21 cellular contexts compared by ENCODE assay signal in genomic region chr14:71579331-71579730, GRCh38.
A peak's percentile ranks its signal among the peaks of the same experiment; 100 is the strongest.
DNase-seq lines count a peak whose midpoint lies in the region; ATAC-seq, FAIRE-seq and TF ChIP-seq lines count a peak whose summit lies in the region.
"Had no signal": no experiment of that assay in that cellular context is flagged by ENCODE, and none has a peak within 500 bp of the region (broad histone marks: within the 10 kb centered on the region; RNA-seq: fewer than 3 reads in every experiment).

No MANE protein-coding gene starts in this region.

- peak overlapping the region; percentile 76 for H3K4ac ChIP-seq in IMR-90 (ENCODE audit: low read depth, low read length)

- TF ChIP-seq POLR2A in IMR-90 (IDR thresholded peaks at IDR 0.05; ENCODE audit: low read depth, low read length) (no peak), K562 (conservative IDR thresholded peaks at IDR 0.05) (no peak)

- 0 out of 2 replicates have a peak, but pooled peaks cover 3% of the 10 kb centered on the region for H3F3A ChIP-seq in DOHH2 (ENCODE audit: control insufficient read depth, insufficient read depth)

- no peaks in the 10 kb centered on the region for H3K27me3 Mint-ChIP-seq in osteocyte (ENCODE audit: unreplicated experiment)
- H3K27me3 Mint-ChIP-seq: CD4-positive, CD25-positive, alpha-beta regulatory T cell; T-helper 17 cell had no signal

- ATAC-seq in IMR-90 (ENCODE audit: low read depth) (no peak), K562 (peak; percentile 37; the same call in 1 of the 3 replicates), left cardiac atrium (no peak)
- ATAC-seq: A549, T-helper 17 cell had no signal

- no peaks in the 10 kb centered on the region for H3K9me2 ChIP-seq in DOHH2 (replicated peaks; ENCODE audit: control insufficient read depth, low read length)

- POLR2A ChIA-PET in IMR-90 (lab: Charles Lee; ENCODE audit: unreplicated experiment) (no interaction called here), K562 (lab: Yijun Ruan, JAX) (interaction anchor here (0.6 kb wide), 1 partner anchor 10 kb away, joined by 3 read pairs; no protein-coding TSS in a partner anchor), RWPE1 (lab: Yijun Ruan, JAX; ENCODE audit: low non-redundant PET) (no interaction called here)

- no peaks in the 10 kb centered on the region for H3K27me3 ChIP-seq in DOHH2 (ENCODE audit: control insufficient read depth, low read length)
- no peaks in the 10 kb centered on the region for H3K27me3 ChIP-seq in IMR-90 (ENCODE audit: control insufficient read depth, insufficient read depth, low read length)
- no peaks in the 10 kb centered on the region for H3K27me3 ChIP-seq in K562 (ENCODE audit: control insufficient read depth in 2 of 2, insufficient read depth in 2 of 2, low read length in 2 of 2)
- H3K27me3 ChIP-seq: Peyer's patch, SJCRH30 had no signal

- CTCF ChIA-PET in IMR-90 (lab: Yijun Ruan, JAX), result no interaction called here
- CTCF ChIA-PET in K562 (lab: Yijun Ruan, JAX; ENCODE audit: low intra/inter-chr PET ratio), result no interaction called here
- CTCF ChIA-PET in RWPE1 (lab: Yijun Ruan, JAX), result interaction anchor here (0.5 to 0.7 kb wide), 3 partner anchors 36 to 257 kb away, joined by 3 to 4 read pairs (median 3); no protein-coding TSS in a partner anchor

- H2BK120ac ChIP-seq in IMR-90 (ENCODE audit: low read depth, low read length), result peak overlapping the region; percentile 68

- H3K9me3 ChIP-seq in DOHH2 (ENCODE audit: control insufficient read depth, insufficient read depth, low read length) (no peaks in the 10 kb centered on the region), IMR-90 (ENCODE audit: control insufficient read depth, insufficient read depth, low read length) (no peaks in the 10 kb centered on the region), K562 (replicated peaks; ENCODE audit: control insufficient read depth, insufficient read depth, low read depth, low read length) (no peaks in the 10 kb centered on the region)
- H3K9me3 ChIP-seq: A549, Peyer's patch, SJCRH30 had no signal

- H3K18ac ChIP-seq in IMR-90 (ENCODE audit: low read depth, low read length), result peak overlapping the region; percentile 57; the same call in 1 of the 2 replicates

- peak; percentile 35 for FAIRE-seq in K562 (lab: Jason Lieb, UNC)
- FAIRE-seq: A549, GM12892, GM18507, H1 had no signal

- H3K4me3 ChIP-seq in DOHH2 (ENCODE audit: low read length) (peak overlapping the region; percentile 32; the same call in 1 of the 2 replicates), IMR-90 (ENCODE audit: insufficient read depth, low read depth, low read length) (no peak overlapping the region), K562 (no peak overlapping the region)
- H3K4me3 ChIP-seq: A549, Peyer's patch, SJCRH30 had no signal

- H4K20me1 ChIP-seq in DOHH2 (ENCODE audit: control insufficient read depth, insufficient read depth, low read depth, low read length) (no peaks in the 10 kb centered on the region), IMR-90 (ENCODE audit: insufficient read depth, low read length) (no peaks in the 10 kb centered on the region), K562 (replicated peaks; ENCODE audit: control insufficient read depth, insufficient read depth, low read length) (no peaks in the 10 kb centered on the region)

- H3K4me1 ChIP-seq in DOHH2 (ENCODE audit: control insufficient read depth, low read length) (peaks cover 69% of the 10 kb centered on the region), IMR-90 (ENCODE audit: control insufficient read depth, insufficient read depth, low read length) (peaks cover 15% of the 10 kb centered on the region), K562 (replicated peaks in 1 of 2; ENCODE audit: control insufficient read depth in 2 of 2, insufficient read depth in 2 of 2, low read length in 2 of 2) (no peaks in the 10 kb centered on the region; a peak in 1 of 5 replicates)
- H3K4me1 ChIP-seq: Peyer's patch had no signal

- H3K23ac ChIP-seq in IMR-90 (ENCODE audit: low read depth, low read length), result peak overlapping the region; percentile 72

- peaks cover 26 to 49% of the 10 kb centered on the region in 2 experiments for H3K79me1 ChIP-seq in IMR-90 (ENCODE audit: low read depth in 1 of 2, low read length in 2 of 2)

- H2AFZ ChIP-seq in IMR-90 (replicated peaks; ENCODE audit: low read length, poor library complexity) (peak overlapping the region; percentile 59), K562 (ENCODE audit: low read depth, low read length) (no peak overlapping the region)

- peak overlapping the region; percentile 61; the same call in 1 of the 2 replicates for H2BK20ac ChIP-seq in IMR-90 (ENCODE audit: low read depth, low read length)

- TF ChIP-seq CTCF in DOHH2 (IDR thresholded peaks at IDR 0.05; ENCODE audit: low read depth, low read length, poor library complexity, severe bottlenecking) (no peak), IMR-90 (conservative IDR thresholded peaks at IDR 0.05; ENCODE audit: low read depth, low read length) (no peak), K562 (IDR thresholded peaks at IDR 0.05 in 2 of 3, conservative IDR thresholded peaks at IDR 0.05 in 1 of 3; ENCODE audit: insufficient read depth in 2 of 3, low read depth in 1 of 3, low read length in 3 of 3) (no peak), osteocyte (IDR thresholded peaks at IDR 0.05) (no peak), RWPE1 (conservative IDR thresholded peaks at IDR 0.05; ENCODE audit: low read depth) (no peak)

- in situ Hi-C loops in IMR-90 (cut with MboI; ENCODE audit: low sequenced_read_pairs) (no loop called here), K562 (cut with MboI) (no loop called here)

- H3K4me3 Mint-ChIP-seq in osteocyte (ENCODE audit: unreplicated experiment), result no peak overlapping the region
- H3K4me3 Mint-ChIP-seq: CD4-positive, CD25-positive, alpha-beta regulatory T cell; T-helper 17 cell had no signal

- WGBS in IMR-90 (ENCODE audit: extremely low coverage in 2 of 2, insufficient read length in 1 of 2), 2 experiments, result 57% methylated on average over 1 of the region's 3 CpGs; no CpG with 5 or more reads in 1 of the 2 experiments
- WGBS in K562 (ENCODE audit: insufficient coverage, low coverage, missing lambda C conversion rate), result 27% methylated on average over 3 of the region's 3 CpGs

- H3K4me1 Mint-ChIP-seq in osteocyte (ENCODE audit: unreplicated experiment), result peaks cover 38% of the 10 kb centered on the region

- no peak overlapping the region for H3K9ac ChIP-seq in IMR-90 (ENCODE audit: low read depth, low read length)
- no peak overlapping the region for H3K9ac ChIP-seq in K562 (ENCODE audit: insufficient read depth in 1 of 2, low read depth in 2 of 2, low read length in 2 of 2)

- peak overlapping the region; percentile 60 for H2BK5ac ChIP-seq in IMR-90 (ENCODE audit: low read depth, low read length, poor library complexity, severe bottlenecking)

- no TSS peak for BruUV-seq in IMR-90 (replicated peaks; lab: Mats Ljungman, UMichigan)
- no TSS peak for BruUV-seq in K562 (replicated peaks; lab: Mats Ljungman, UMichigan)

- peak overlapping the region; percentile 94; the same call in 1 of the 2 replicates for H3K14ac ChIP-seq in IMR-90 (replicated peaks; ENCODE audit: low read depth, low read length)

- peak overlapping the region; percentile 51; the same call in 1 of the 2 replicates for H4K91ac ChIP-seq in IMR-90 (ENCODE audit: insufficient read depth, low read depth, low read length)

- peak overlapping the region; percentile 45 for H3K27ac ChIP-seq in DOHH2 (ENCODE audit: low read depth, low read length)
- H3K27ac ChIP-seq in IMR-90 (ENCODE audit: insufficient read depth, low read length), result no peak overlapping the region
- H3K27ac ChIP-seq in K562 (ENCODE audit: extremely low read depth, low read depth, low read length), result no peak overlapping the region
- H3K27ac ChIP-seq in RWPE1, result no peak overlapping the region
- H3K27ac ChIP-seq: A549, Peyer's patch, SJCRH30 had no signal

- no peaks in the 10 kb centered on the region for H3K36me3 Mint-ChIP-seq in osteocyte (ENCODE audit: unreplicated experiment)

- no peaks in the 10 kb centered on the region for H3K9me3 Mint-ChIP-seq in osteocyte (ENCODE audit: unreplicated experiment)
- H3K9me3 Mint-ChIP-seq: CD4-positive, CD25-positive, alpha-beta regulatory T cell had no signal

- intact Hi-C loops in IMR-90 (cut with micrococcal nuclease) (no loop called here), K562 (cut with micrococcal nuclease) (no loop called here), left cardiac atrium (cut with DNase I) (no loop called here)

- H3K27ac Mint-ChIP-seq in osteocyte (ENCODE audit: unreplicated experiment), result peak overlapping the region; percentile 32
- H3K27ac Mint-ChIP-seq: CD4-positive, CD25-positive, alpha-beta regulatory T cell; T-helper 17 cell had no signal

- dilution Hi-C loops in IMR-90 (cut with HindIII; ENCODE audit: low sequenced_read_pairs, unreplicated experiment), result no loop called here

- H4K5ac ChIP-seq in IMR-90 (ENCODE audit: low read depth, low read length), result no peak overlapping the region; the same call in 1 of the 2 replicates

- no peak for TF ChIP-seq RAD21 in IMR-90 (IDR thresholded peaks at IDR 0.05; ENCODE audit: low read length)
- no peak for TF ChIP-seq RAD21 in K562 (CRISPR knock-in tag; conservative IDR thresholded peaks at IDR 0.05 in 1 of 2, IDR thresholded peaks at IDR 0.05 in 1 of 2)

- H2AK9ac ChIP-seq in IMR-90 (replicated peaks; ENCODE audit: low read depth, low read length, poor library complexity), result no peak overlapping the region

- no peaks in the 10 kb centered on the region for H3K79me2 ChIP-seq in DOHH2 (ENCODE audit: control insufficient read depth, low read length)
- H3K79me2 ChIP-seq in K562 (ENCODE audit: control insufficient read depth, insufficient read depth, low read length), result no peaks in the 10 kb centered on the region

- peak overlapping the region; percentile 48 for H3K4me2 ChIP-seq in DOHH2 (ENCODE audit: low read length)
- no peak overlapping the region for H3K4me2 ChIP-seq in IMR-90 (ENCODE audit: low read depth, low read length)
- H3K4me2 ChIP-seq in K562 (ENCODE audit: insufficient read depth, low read length), result no peak overlapping the region
- H3K4me2 ChIP-seq: A549 had no signal

- H3K56ac ChIP-seq in IMR-90 (ENCODE audit: extremely low read depth, insufficient read depth, low read length), result no peak overlapping the region

- peak overlapping the region in 1 of 2 experiments; percentile 82; a peak in 2 of 4 replicates for H4K8ac ChIP-seq in IMR-90 (ENCODE audit: low read depth in 2 of 2, low read length in 2 of 2)

- H3K9me1 ChIP-seq in IMR-90 (ENCODE audit: insufficient read depth, low read length) (peaks cover 14% of the 10 kb centered on the region), K562 (ENCODE audit: control insufficient read depth, insufficient read depth, low read length) (no peaks in the 10 kb centered on the region)

- 0 out of 3 replicates have a peak overlapping the region, but pooled peaks have one; percentile 50 for H2BK15ac ChIP-seq in IMR-90 (ENCODE audit: low read depth, low read length)

- DNase-seq in IMR-90, result no peak
- peak in 2 of 4 experiments; percentile 8 to 21 for DNase-seq in K562 (ENCODE audit: extremely low read depth in 1 of 4, low spot score in 3 of 4)
- DNase-seq in osteocyte (ENCODE audit: extremely low spot score, unreplicated experiment), result no peak
- no peak for DNase-seq in RWPE1 (ENCODE audit: low spot score)
- no peak for DNase-seq in left cardiac atrium
- DNase-seq in globus pallidus (ENCODE audit: low spot score), result no peak
- DNase-seq: CD4-positive, CD25-positive, alpha-beta regulatory T cell; DMS79; Kasumi-1; NCI-H1092; NCI-H1436; NCI-H1930; NK-92 treated with Interleukin-12 subunit alpha and Interleukin-12 subunit beta, amount 100 ng/mL, for 24 hours; Peyer's patch; SJCRH30; T-helper 17 cell had no signal

- H3K36me3 ChIP-seq in DOHH2 (ENCODE audit: control insufficient read depth, low read length), result no peaks in the 10 kb centered on the region
- H3K36me3 ChIP-seq in IMR-90 (ENCODE audit: control insufficient read depth, insufficient read depth, low read length), result no peaks in the 10 kb centered on the region
- H3K36me3 ChIP-seq in K562 (ENCODE audit: control insufficient read depth, insufficient read depth, low read length), result no peaks in the 10 kb centered on the region
- H3K36me3 ChIP-seq: Peyer's patch, SJCRH30 had no signal

- TF ChIP-seq EP300 in K562 (IDR thresholded peaks at IDR 0.05; ENCODE audit: low read length), result no peak

- H2AK5ac ChIP-seq in IMR-90 (ENCODE audit: low read depth, low read length), result peak overlapping the region; percentile 90; the same call in 1 of the 2 replicates
